ENCODE assay signal across 23 cellular contexts in genomic region chr1:11782127-11782708, GRCh38. TPM values are rescaled to one million over a fixed set of nuclear protein-coding genes. Genes with fewer than 3 reads are reported as not detected.
"Had no signal": no experiment of that assay in that cellular context is flagged by ENCODE, and none has a peak within 500 bp of the region (broad histone marks: within the 10 kb centered on the region; RNA-seq: fewer than 3 reads in every experiment).

No MANE protein-coding gene starts in this region.

- H3K27ac ChIP-seq: HL-60, KMS-11 had no signal

- DNase-seq: Kasumi-1, MM.1S, NCI-H1092 treated with DMSO at 0.1 percent for 48 hours, NCI-H1436, NCI-H187, NCI-H2029, NCI-H2081 treated with DMSO at 0.1 percent for 48 hours, NCI-H2171, NCI-H226, NCI-H446, NCI-H510A, NCI-H524 treated with DMSO at 0.1 percent for 48 hours, NCI-H69, NCI-H774, RPMI8226, SHP77, SK-N-SH had no signal

- H3K9me3 ChIP-seq: SK-N-SH had no signal

- H3K9ac ChIP-seq: KMS-11, SK-N-SH had no signal

- ATAC-seq: K562 had no signal

- H3K4me2 ChIP-seq: KMS-11, SK-N-SH had no signal

- H3K4me3 ChIP-seq: K562 had no signal

RNA-seq across cellular contexts. Expression of gene C1orf167, which starts 20.2 kb away (rescaled TPM):
- total RNA-seq: M059J, SK-MEL-5 had no signal
- polyA plus RNA-seq: IgD-negative memory B cell had no signal
